20 cellular contexts compared by ENCODE assay signal in the genomic region with DNA sequence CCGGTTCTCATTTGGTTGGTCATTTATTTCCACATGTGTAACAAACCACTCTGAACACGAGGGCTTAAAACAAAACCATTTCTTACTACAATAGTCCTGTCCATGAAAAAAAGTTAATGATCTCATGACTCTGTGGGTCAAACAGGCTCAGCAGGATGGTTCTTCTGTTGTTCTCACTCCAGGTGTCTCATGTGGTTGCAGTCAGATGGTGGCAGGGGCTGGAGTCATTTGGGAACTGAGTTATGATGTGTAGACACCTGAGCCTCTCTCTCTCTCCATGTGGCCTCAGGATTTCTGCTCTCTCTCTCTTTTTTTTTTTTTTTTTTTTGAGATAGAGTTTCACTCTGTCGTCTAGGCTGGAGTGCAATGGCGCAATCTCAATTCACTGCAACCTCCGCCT. TPM values are rescaled to one million over a fixed set of nuclear protein-coding genes. Genes with fewer than 3 reads are reported as not detected.
DNase-seq lines count a peak whose midpoint lies in the region; ATAC-seq and TF ChIP-seq lines count a peak whose summit lies in the region.
"Had no signal": no experiment of that assay in that cellular context is flagged by ENCODE, and none has a peak within 500 bp of the region (broad histone marks: within the 10 kb centered on the region; RNA-seq: fewer than 3 reads in every experiment).

No MANE protein-coding gene starts in this region.

- H3K4me3 ChIP-seq in cardiac muscle cell (no peak overlapping the region), gastrocnemius medialis (no peak overlapping the region)
- H3K4me3 ChIP-seq: BLaER1 had no signal

- CTCF ChIA-PET in HEK293T (lab: Yijun Ruan, JAX) = no interaction called here

- no peak for TF ChIP-seq CTCF in cardiac muscle cell (IDR thresholded peaks at IDR 0.05; ENCODE audit: low read depth, low read length)
- no peak for TF ChIP-seq CTCF in gastrocnemius medialis (IDR thresholded peaks at IDR 0.05 in 4 of 5, conservative IDR thresholded peaks at IDR 0.05 in 1 of 5)
- no peak for TF ChIP-seq CTCF in GM13976 (IDR thresholded peaks at IDR 0.05; ENCODE audit: borderline replicate concordance, control extremely low read depth, extremely low read depth, insufficient read depth, missing control alignments)

- peaks cover 62% of the 10 kb centered on the region for H3K4me1 ChIP-seq in cardiac muscle cell (ENCODE audit: low read depth)
- peaks cover 15% of the 10 kb centered on the region in 2 donors for H3K4me1 ChIP-seq in gastrocnemius medialis

- H3K36me3 ChIP-seq in cardiac muscle cell (no peaks in the 10 kb centered on the region), gastrocnemius medialis (no peaks in the 10 kb centered on the region)

- POLR2A ChIA-PET in HEK293T (lab: Yijun Ruan, JAX) = no interaction called here

- intact Hi-C loops in Right ventricle myocardium superior (cut with DNase I) = no loop called here
- intact Hi-C loops in gastrocnemius medialis (cut with DNase I; ENCODE audit: low total_unique reads) = loop anchor here (2.0 kb wide), 1 partner anchor 29 kb away; no protein-coding TSS in a partner anchor

- TF ChIP-seq POLR2A in gastrocnemius medialis (IDR thresholded peaks at IDR 0.05) = no peak

- peak overlapping the region; percentile 96 for H3K27ac ChIP-seq in cardiac muscle cell
- H3K27ac ChIP-seq in gastrocnemius medialis = peak overlapping the region in 3 of 4 donors; percentile 69 to 76 (median 72)
- H3K27ac ChIP-seq: 22Rv1, BLaER1, C4-2B had no signal

- H3K9me3 ChIP-seq in cardiac muscle cell (ENCODE audit: low read depth) (no peaks in the 10 kb centered on the region), gastrocnemius medialis (no peaks in the 10 kb centered on the region)
- H3K9me3 ChIP-seq: Caco-2 had no signal

- in situ Hi-C loops in gastrocnemius medialis (cut with MboI; ENCODE audit: low sequenced_read_pairs in 4 of 4) = no loop called here
- in situ Hi-C loops in GM13976 (cut with MboI; ENCODE audit: low sequenced_read_pairs, unreplicated experiment) = no loop called here

- H3K27me3 ChIP-seq in cardiac muscle cell (no peaks in the 10 kb centered on the region), gastrocnemius medialis (no peaks in the 10 kb centered on the region)
- H3K27me3 ChIP-seq: BLaER1 had no signal

- DNase-seq in cardiac muscle cell (ENCODE audit: low read depth in 1 of 2, low spot score in 1 of 2) (no peak), Right ventricle myocardium superior (no peak), HEK293T (ENCODE audit: extremely low spot score) (no peak), NCI-H69 (lab: John Stamatoyannopoulos, UW) (peak; percentile 40), gastrocnemius medialis (no peak), GM13976 (ENCODE audit: low spot score) (no peak)
- DNase-seq: Caco-2; CD4-positive, CD25-positive, alpha-beta regulatory T cell; CD8-positive, alpha-beta T cell; DMS153; DND-41; H7; HCEC 1CT; HFFc6 had no signal

- ATAC-seq in Right ventricle myocardium superior (ENCODE audit: poor library complexity) (no peak), gastrocnemius medialis (no peak), HG02970 (IDR thresholded peaks at IDR 0.05; ENCODE audit: low FRiP score, unreplicated experiment) (no peak), HG02678 (IDR thresholded peaks at IDR 0.05; ENCODE audit: unreplicated experiment) (no peak)
- ATAC-seq: CD8-positive, alpha-beta T cell had no signal

TF ChIP-seq in HEK293T, 16 proteins besides CTCF, POLR2A, EP300 and RAD21:
- TF ChIP-seq FOXA1 (IDR thresholded peaks at IDR 0.05) (no peak), NFRKB (IDR thresholded peaks at IDR 0.05) (no peak), SUZ12 (IDR thresholded peaks at IDR 0.05) (no peak), BHLHE40 (IDR thresholded peaks at IDR 0.05; ENCODE audit: borderline replicate concordance) (no peak), SP1 (IDR thresholded peaks at IDR 0.05) (no peak), ARNT (IDR thresholded peaks at IDR 0.05) (no peak), LEF1 (IDR thresholded peaks at IDR 0.05; ENCODE audit: borderline replicate concordance) (no peak), ZNF384 (IDR thresholded peaks at IDR 0.05) (peak; percentile 97), TARDBP (IDR thresholded peaks at IDR 0.05) (no peak)
- TF ChIP-seq, protein P1, sequence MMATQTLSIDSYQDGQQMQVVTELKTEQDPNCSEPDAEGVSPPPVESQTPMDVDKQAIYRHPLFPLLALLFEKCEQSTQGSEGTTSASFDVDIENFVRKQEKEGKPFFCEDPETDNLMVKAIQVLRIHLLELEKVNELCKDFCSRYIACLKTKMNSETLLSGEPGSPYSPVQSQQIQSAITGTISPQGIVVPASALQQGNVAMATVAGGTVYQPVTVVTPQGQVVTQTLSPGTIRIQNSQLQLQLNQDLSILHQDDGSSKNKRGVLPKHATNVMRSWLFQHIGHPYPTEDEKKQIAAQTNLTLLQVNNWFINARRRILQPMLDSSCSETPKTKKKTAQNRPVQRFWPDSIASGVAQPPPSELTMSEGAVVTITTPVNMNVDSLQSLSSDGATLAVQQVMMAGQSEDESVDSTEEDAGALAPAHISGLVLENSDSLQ (IDR thresholded peaks at IDR 0.05) = peak; percentile 38; the same call in 1 of the 2 replicates
TF ChIP-seq in HEK293T: peak in this region for 2.

RNA-seq across cellular contexts. Expression of a gene that starts 55.4 kb away (rescaled TPM):
- total RNA-seq in cardiac muscle cell = 34.3 and 45.4 TPM in 2 replicates
- polyA plus RNA-seq in cardiac muscle cell = 32.2 and 46.2 TPM in 2 replicates
- 3.4 TPM for total RNA-seq in Right ventricle myocardium superior
- total RNA-seq in gastrocnemius medialis = 1 to 10 TPM in 2 of 4 donors, under 1 TPM in 2; 0.31 to 1.7 (median 1.2) TPM
- total RNA-seq: CD8-positive, alpha-beta T cell; H1 had no signal
